Comparison of ENCODE assay signal across 8 cellular contexts in genomic region chr6:119148102-119148824, GRCh38.
DNase-seq lines count a peak whose midpoint lies in the region; ATAC-seq and TF ChIP-seq lines count a peak whose summit lies in the region.

No MANE protein-coding gene starts in this region.

- BruUV-seq in A673 (replicated peaks; lab: Mats Ljungman, UMichigan): no TSS peak

- POLR2A ChIA-PET in A673 (lab: Charles Lee; ENCODE audit: low non-redundant PET): no interaction called here
- POLR2A ChIA-PET in WTC11 (lab: Charles Lee): interaction anchor here (0.6 kb wide), 1 partner anchor 617 kb away, joined by 3 read pairs; no protein-coding TSS in a partner anchor

- no peaks in the 10 kb centered on the region for H3K36me3 Mint-ChIP-seq in WTC11

- DNase-seq in A673 (ENCODE audit: low spot score): peak; percentile 74
- DNase-seq in GM03348 (ENCODE audit: low spot score): peak; percentile 71
- DNase-seq in NCI-H1048 (lab: John Stamatoyannopoulos, UW): peak; percentile 50
- DNase-seq in WTC11 (ENCODE audit: low spot score): no peak
- DNase-seq in germinal center (ENCODE audit: low spot score): peak; percentile 18
- peak; percentile 75 for DNase-seq in pons (ENCODE audit: low spot score)
- DNase-seq in NOMO-1 treated with dmso at 0.1 percent for 144 hours (lab: John Stamatoyannopoulos, UW; ENCODE audit: unreplicated experiment): no peak

- ATAC-seq in WTC11 (peak; percentile 78), GM18517 (IDR thresholded peaks at IDR 0.05; ENCODE audit: unreplicated experiment) (no peak)

- peaks cover 6% of the 10 kb centered on the region for H3K9me3 Mint-ChIP-seq in WTC11

- H3K27ac Mint-ChIP-seq in WTC11: no peak overlapping the region

- H3K27ac ChIP-seq in A673 (ENCODE audit: low read depth, low read length, poor library complexity, severe bottlenecking): no peak overlapping the region

- intact Hi-C loops in A673 (cut with micrococcal nuclease; ENCODE audit: unreplicated experiment): loop anchor here (5.0 to 10.0 kb wide), 5 partner anchors 199 to 1229 kb away; partner anchors contain the start of gene MAN1A1

- no peaks in the 10 kb centered on the region for H3K36me3 ChIP-seq in A673 (ENCODE audit: insufficient read depth, low read length, poor library complexity, severe bottlenecking)

- CTCF ChIA-PET in A673 (lab: Charles Lee) (interaction anchor here (0.5 to 0.7 kb wide), 6 partner anchors 19 to 1149 kb away, joined by 3 to 6 read pairs (median 3); no protein-coding TSS in a partner anchor), WTC11 (lab: Charles Lee) (interaction anchor here (0.7 to 4.0 kb wide), 16 partner anchors 10 to 831 kb away, joined by 3 to 17 read pairs (median 4); no protein-coding TSS in a partner anchor)

- H3K27me3 Mint-ChIP-seq in WTC11 (ENCODE audit: low read depth): no peaks in the 10 kb centered on the region

- no peaks in the 10 kb centered on the region for H3K27me3 ChIP-seq in A673 (replicated peaks; ENCODE audit: insufficient read depth, low read depth, low read length, poor library complexity)

- H3K4me3 Mint-ChIP-seq in WTC11: no peak overlapping the region

- no peaks in the 10 kb centered on the region for H3K4me1 ChIP-seq in A673 (ENCODE audit: insufficient read depth, low read length, poor library complexity, severe bottlenecking)

- no peaks in the 10 kb centered on the region for H3K9me3 ChIP-seq in A673 (ENCODE audit: low read depth, low read length, poor library complexity, severe bottlenecking)

- TF ChIP-seq CTCF in A673 (conservative IDR thresholded peaks at IDR 0.05; ENCODE audit: low read depth, low read length): peak; percentile 73
- 0 out of 2 replicates have a peak, but pooled peaks have one; percentile 11 for TF ChIP-seq CTCF in WTC11 (IDR thresholded peaks at IDR 0.05)

- no peak overlapping the region for H3K4me3 ChIP-seq in A673 (ENCODE audit: low read depth, low read length, poor library complexity, severe bottlenecking)

- H3K4me1 Mint-ChIP-seq in WTC11: peaks cover 4% of the 10 kb centered on the region

TF ChIP-seq in WTC11, 78 proteins besides CTCF, POLR2A, EP300 and RAD21:
- TF ChIP-seq NFE2L1 (CRISPR knock-in tag; IDR thresholded peaks at IDR 0.05) (no peak), ZNF396 (CRISPR knock-in tag; IDR thresholded peaks at IDR 0.05; ENCODE audit: borderline replicate concordance) (no peak), SMAD3 (CRISPR knock-in tag; IDR thresholded peaks at IDR 0.05; ENCODE audit: borderline replicate concordance) (no peak), MXD4 (CRISPR knock-in tag; IDR thresholded peaks at IDR 0.05; ENCODE audit: borderline replicate concordance) (no peak), ZNF121 (CRISPR knock-in tag; IDR thresholded peaks at IDR 0.05) (no peak), ZNF532 (CRISPR knock-in tag; IDR thresholded peaks at IDR 0.05; ENCODE audit: borderline replicate concordance) (no peak), ERG (CRISPR knock-in tag; IDR thresholded peaks at IDR 0.05) (no peak), ZNF281 (CRISPR knock-in tag; IDR thresholded peaks at IDR 0.05) (no peak)

Comparison
In these comparisons a context has a peak if more than half of its experiments do, and no peak if none do; other contexts are left out.
1. DNase-seq: peak in A673 (single experiment), GM03348 (single experiment), NCI-H1048 (single experiment), germinal center (single experiment) and pons (single experiment); none in WTC11 (single experiment) and NOMO-1 treated with dmso at 0.1 percent for 144 hours (single experiment).